Comparison of ENCODE assay signal across 11 cellular contexts in the genomic region with DNA sequence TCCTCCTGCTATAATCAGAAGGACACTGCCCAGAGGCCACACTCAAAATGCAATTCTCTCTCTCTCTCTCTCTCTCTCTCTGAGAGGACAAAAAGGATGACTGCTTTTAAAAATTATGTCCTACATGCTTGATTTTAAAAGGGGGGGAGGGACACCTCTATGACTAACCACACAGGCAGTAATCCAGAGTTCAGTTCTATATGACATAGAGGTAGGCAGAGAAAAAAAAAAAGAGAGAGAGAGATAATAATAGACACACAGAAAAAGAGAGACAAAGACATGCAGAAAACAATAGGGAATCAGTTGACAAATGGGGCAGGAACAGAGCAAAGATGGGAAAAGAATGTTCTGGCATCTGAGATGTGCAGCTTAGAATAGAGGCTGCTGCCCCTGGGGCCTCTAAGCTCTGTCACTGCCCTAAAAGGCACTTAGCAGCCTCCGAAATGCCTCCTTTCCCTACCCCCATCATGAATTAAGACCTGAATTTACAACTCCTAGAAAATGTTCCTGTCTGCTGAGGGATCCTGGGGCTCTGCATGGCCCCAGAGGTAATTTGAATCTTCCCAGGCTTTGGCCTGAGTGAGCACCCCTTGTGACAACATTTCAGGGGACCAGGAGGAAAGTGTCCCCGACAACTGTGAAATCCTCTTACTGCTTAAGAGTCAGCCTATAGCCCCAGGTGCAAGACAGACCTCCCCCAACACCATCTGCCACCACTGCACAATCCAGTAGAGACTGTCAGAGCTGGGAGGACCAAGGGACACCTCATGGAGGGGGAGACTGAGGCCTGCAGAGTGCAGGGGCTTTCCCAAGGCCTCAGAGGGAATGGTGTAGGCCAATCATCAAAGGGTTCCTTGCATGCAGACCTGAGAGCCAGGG. TPM values are rescaled to one million over a fixed set of nuclear protein-coding genes. Genes with fewer than 3 reads are reported as not detected.
A peak's percentile ranks its signal among the peaks of the same experiment; 100 is the strongest.
DNase-seq lines count a peak whose midpoint lies in the region; ATAC-seq, FAIRE-seq and TF ChIP-seq lines count a peak whose summit lies in the region.
"Had no signal": no experiment of that assay in that cellular context is flagged by ENCODE, and none has a peak within 500 bp of the region (broad histone marks: within the 10 kb centered on the region; RNA-seq: fewer than 3 reads in every experiment).

No MANE protein-coding gene starts in this region.

- H3K9me2 ChIP-seq in MM.1S (replicated peaks; ENCODE audit: insufficient read depth, low read length): no peaks in the 10 kb centered on the region

- no peaks in the 10 kb centered on the region for H4K20me1 ChIP-seq in GM12878 (ENCODE audit: control insufficient read depth, insufficient read depth)
- no peaks in the 10 kb centered on the region for H4K20me1 ChIP-seq in MM.1S (ENCODE audit: insufficient read depth, low read length)

- H3K27me3 ChIP-seq in GM12878 (replicated peaks in 1 of 2; ENCODE audit: control insufficient read depth in 2 of 2, insufficient read depth in 2 of 2, low read length in 1 of 2) (no peaks in the 10 kb centered on the region), MM.1S (replicated peaks; ENCODE audit: insufficient read depth, low read length) (no peaks in the 10 kb centered on the region)

- H3K27ac ChIP-seq in GM12878 (ENCODE audit: control insufficient read depth, insufficient read depth) (no peak overlapping the region), MM.1S (ENCODE audit: low read length) (no peak overlapping the region; the same call in 1 of the 2 replicates)
- H3K27ac ChIP-seq: epithelial cell of prostate had no signal

- POLR2A ChIA-PET in GM12878 (lab: Charles Lee): interaction anchor here (0.7 to 2.3 kb wide), 4 partner anchors 17 to 142 kb away, joined by 3 to 21 read pairs (median 3); no protein-coding TSS in a partner anchor

- no peak for TF ChIP-seq POLR2A in GM12878 (IDR thresholded peaks at IDR 0.05; ENCODE audit: low read depth, low read length)

- no peak for TF ChIP-seq EP300 in GM12878 (IDR thresholded peaks at IDR 0.05; ENCODE audit: borderline replicate concordance in 1 of 2, control insufficient read depth in 1 of 2, low read depth in 2 of 2, low read length in 2 of 2)

- SMC1A ChIA-PET in GM12878 (lab: Charles Lee; ENCODE audit: uncharacterized antibody, unreplicated experiment): interaction anchor here (1.0 to 7.1 kb wide), 10 partner anchors 13 to 145 kb away, joined by 3 to 178 read pairs (median 11); no protein-coding TSS in a partner anchor

- no peaks in the 10 kb centered on the region for H3K36me3 Mint-ChIP-seq in activated CD4-positive, alpha-beta T cell treated with anti-CD3 and anti-CD28 coated beads, Interleukin-2, amount 10 ng/mL, durations not matched to agents 24 days and 14 days (ENCODE audit: low read depth)
- H3K36me3 Mint-ChIP-seq in effector memory CD8-positive, alpha-beta T cell (ENCODE audit: insufficient read depth): no peaks in the 10 kb centered on the region

- no peak for DNase-seq in activated CD4-positive, alpha-beta T cell treated with anti-CD3 and anti-CD28 coated beads, Interleukin-2, amount 10 ng/mL, durations not matched to agents 24 days and 14 days
- DNase-seq in activated CD4-positive, alpha-beta T cell treated with anti-CD3 and anti-CD28 coated beads, Interleukin-2, amount 50 U/mL, for 4 hours: no peak
- DNase-seq in GM12878 (ENCODE audit: low read depth, low spot score): no peak
- peak; percentile 50 for DNase-seq in kidney tubule cell (ENCODE audit: low spot score)
- DNase-seq in superior temporal gyrus (ENCODE audit: extremely low spot score): peak; percentile 71
- no peak for DNase-seq in NCI-H526 (lab: John Stamatoyannopoulos, UW)
- no peak for DNase-seq in MM.1S
- DNase-seq in effector memory CD8-positive, alpha-beta T cell: no peak
- DNase-seq: activated T-cell treated with anti-CD3 and anti-CD28 coated beads, Interleukin-2, amount 50 U/mL, for 4 hours; NCI-H2029 treated with DMSO at 0.1 percent for 48 hours had no signal

- H3K9me3 Mint-ChIP-seq in activated CD4-positive, alpha-beta T cell treated with anti-CD3 and anti-CD28 coated beads, Interleukin-2, amount 10 ng/mL, durations not matched to agents 24 days and 14 days: no peaks in the 10 kb centered on the region
- H3K9me3 Mint-ChIP-seq in effector memory CD8-positive, alpha-beta T cell: no peaks in the 10 kb centered on the region
- H3K9me3 Mint-ChIP-seq: activated T-cell treated with anti-CD3 and anti-CD28 coated beads, Interleukin-2, amount 50 U/mL, for 4 hours had no signal

- RAD21 ChIA-PET in GM12878 (lab: Charles Lee; ENCODE audit: unreplicated experiment): interaction anchor here (0.6 to 10.1 kb wide), 7 partner anchors 14 to 149 kb away, joined by 3 to 181 read pairs (median 6); no protein-coding TSS in a partner anchor

- H3K79me2 ChIP-seq in GM12878 (ENCODE audit: control insufficient read depth, insufficient read depth, low read length) (no peaks in the 10 kb centered on the region), MM.1S (ENCODE audit: low read length) (no peaks in the 10 kb centered on the region)

- no TSS peak for BruUV-seq in GM12878 (replicated peaks; lab: Mats Ljungman, UMichigan)

- H3K4me1 ChIP-seq in GM12878 (ENCODE audit: control insufficient read depth, insufficient read depth, low read length) (peaks cover 26% of the 10 kb centered on the region), MM.1S (ENCODE audit: low read length) (peaks cover 7% of the 10 kb centered on the region)

- H3K36me3 ChIP-seq in GM12878 (ENCODE audit: control insufficient read depth in 2 of 2, insufficient read depth in 2 of 2, low read length in 1 of 2): no peaks in the 10 kb centered on the region
- no peaks in the 10 kb centered on the region for H3K36me3 ChIP-seq in MM.1S (replicated peaks; ENCODE audit: insufficient read depth, low read length)

- no peak overlapping the region for H3K9ac ChIP-seq in GM12878 (ENCODE audit: control insufficient read depth, insufficient read depth, low read length)
- H3K9ac ChIP-seq in MM.1S (ENCODE audit: low read length): no peak overlapping the region

- in situ Hi-C loops in GM12878 (cut with MboI): loop anchor here (5.0 kb wide), 2 partner anchors 73 to 138 kb away; no protein-coding TSS in a partner anchor

- H3K4me1 Mint-ChIP-seq in activated CD4-positive, alpha-beta T cell treated with anti-CD3 and anti-CD28 coated beads, Interleukin-2, amount 10 ng/mL, durations not matched to agents 24 days and 14 days: peaks cover 17% of the 10 kb centered on the region
- peaks cover 2 to 4% of the 10 kb centered on the region in 2 donors for H3K4me1 Mint-ChIP-seq in effector memory CD8-positive, alpha-beta T cell (ENCODE audit: low read depth in 2 of 2)

- H3K4me3 ChIP-seq in GM12878: no peak overlapping the region
- no peak overlapping the region for H3K4me3 ChIP-seq in MM.1S (ENCODE audit: low read length)

- H3K4me2 ChIP-seq in GM12878 (ENCODE audit: control insufficient read depth, insufficient read depth) (no peak overlapping the region), MM.1S (ENCODE audit: low read depth, low read length) (no peak overlapping the region)

- no peaks in the 10 kb centered on the region; the same call in 1 of the 2 replicates for H3F3A ChIP-seq in MM.1S (ENCODE audit: insufficient read depth, low read length)

- TF ChIP-seq CTCF in GM12878 (IDR thresholded peaks at IDR 0.05 in 2 of 3, conservative IDR thresholded peaks at IDR 0.05 in 1 of 3; ENCODE audit: control insufficient read depth in 2 of 3, extremely low read depth in 1 of 3, insufficient read depth in 1 of 3, low read depth in 3 of 3, low read length in 3 of 3) (no peak), MM.1S (IDR thresholded peaks at IDR 0.05; ENCODE audit: low read length) (no peak)

- 96% methylated on average over 2 of the region's 2 CpGs for WGBS in GM12878 (ENCODE audit: insufficient coverage, insufficient replicate concordance, low lambda C conversion rate, missing lambda C conversion rate)

- CTCF ChIA-PET in GM12878 (lab: Yijun Ruan, JAX): interaction anchor here (0.8 to 9.0 kb wide), 8 partner anchors 10 to 146 kb away, joined by 3 to 278 read pairs (median 4); no protein-coding TSS in a partner anchor

- no peak for ATAC-seq in GM12878
- ATAC-seq in effector memory CD8-positive, alpha-beta T cell (replicated peaks): no peak
- ATAC-seq: activated T-cell treated with anti-CD3 and anti-CD28 coated beads, Interleukin-2, amount 50 U/mL, for 4 hours had no signal

- intact Hi-C loops in activated CD4-positive, alpha-beta T cell treated with anti-CD3 and anti-CD28 coated beads, Interleukin-2, amount 10 ng/mL, durations not matched to agents 24 days and 14 days (cut with micrococcal nuclease): loop anchor here (10.0 kb wide), 1 partner anchor 71 kb away; no protein-coding TSS in a partner anchor
- intact Hi-C loops in GM12878 (cut with micrococcal nuclease; ENCODE audit: unreplicated experiment): loop anchor here (10.0 kb wide), 1 partner anchor 221 kb away; the partner anchor contains the start of gene KDM3A

- H2AFZ ChIP-seq in GM12878 (ENCODE audit: control insufficient read depth, low read depth, low read length) (no peak overlapping the region), MM.1S (ENCODE audit: low read length) (no peak overlapping the region)

- H3K9me3 ChIP-seq in GM12878 (replicated peaks; ENCODE audit: control insufficient read depth, insufficient read depth, low read length): no peaks in the 10 kb centered on the region
- no peaks in the 10 kb centered on the region for H3K9me3 ChIP-seq in MM.1S (replicated peaks; ENCODE audit: insufficient read depth, low read length)

- H3K27me3 Mint-ChIP-seq in activated CD4-positive, alpha-beta T cell treated with anti-CD3 and anti-CD28 coated beads, Interleukin-2, amount 10 ng/mL, durations not matched to agents 24 days and 14 days: no peaks in the 10 kb centered on the region
- no peaks in the 10 kb centered on the region for H3K27me3 Mint-ChIP-seq in effector memory CD8-positive, alpha-beta T cell

- peak overlapping the region; percentile 13 for H3K27ac Mint-ChIP-seq in activated CD4-positive, alpha-beta T cell treated with anti-CD3 and anti-CD28 coated beads, Interleukin-2, amount 10 ng/mL, durations not matched to agents 24 days and 14 days
- peak overlapping the region in 1 of 2 donors; percentile 44 for H3K27ac Mint-ChIP-seq in effector memory CD8-positive, alpha-beta T cell

- H3K4me3 Mint-ChIP-seq in activated CD4-positive, alpha-beta T cell treated with anti-CD3 and anti-CD28 coated beads, Interleukin-2, amount 10 ng/mL, durations not matched to agents 24 days and 14 days: no peak overlapping the region
- H3K4me3 Mint-ChIP-seq in effector memory CD8-positive, alpha-beta T cell: no peak overlapping the region
- H3K4me3 Mint-ChIP-seq: activated T-cell treated with anti-CD3 and anti-CD28 coated beads, Interleukin-2, amount 50 U/mL, for 4 hours had no signal

- no peak for TF ChIP-seq RAD21 in GM12878 (IDR thresholded peaks at IDR 0.05; ENCODE audit: insufficient read depth, low read depth, low read length)

- no peak for FAIRE-seq in GM12878 (lab: Jason Lieb, UNC)

RNA-seq across cellular contexts. Expression of gene MRPL35, which starts 24.7 kb away (rescaled TPM):
- total RNA-seq in activated CD4-positive, alpha-beta T cell treated with anti-CD3 and anti-CD28 coated beads, Interleukin-2, amount 10 ng/mL, durations not matched to agents 24 days and 14 days: 65.0 and 72.7 TPM in 2 replicates
- total RNA-seq in GM12878 (2013; cell fraction: nucleolus; rRNA removed): 20.4 and 20.5 TPM in 2 replicates
- total RNA-seq in GM12878 (2014; rRNA removed) (58.1 and 72.0 TPM in 2 replicates), GM12878 (2014; rRNA removed; fragmentation: Illumina TruSeq; extraction: Trizol) (109 and 115 TPM in 2 replicates), GM12878 (2021) (64.5 and 67.7 TPM in 2 replicates)
- polyA plus RNA-seq in GM12878 (2011; ENCODE audit: low read depth): 27.1 TPM
- polyA plus RNA-seq in GM12878 (2011; rRNA removed) (135 and 153 TPM in 2 replicates), GM12878 (2014; fragmentation: Illumina TruSeq; extraction: Trizol) (156 and 189 TPM in 2 replicates), GM12878 (2014; fragmentation: Nextera tagmentation; extraction: Ambion mirVana) (100 to 1,000 TPM; 156 to 162 TPM), GM12878 (2014; rRNA removed) (82.6 and 109 TPM in 2 replicates), GM12878 (2016; fragmentation: Nextera tagmentation; extraction: Ambion mirVana) (100 to 1,000 TPM; 170 to 180 TPM)
- polyA plus RNA-seq in GM12878 (2011; cell fraction: cytosol; rRNA removed): 96.7 and 182 TPM in 2 replicates
- 68.0 and 72.7 TPM in 2 replicates for polyA plus RNA-seq in GM12878 (2011; cell fraction: nucleus; rRNA removed)
- 36.4 and 44.6 TPM in 2 replicates for polyA plus RNA-seq in GM12878 (2012)
- 46.5 and 55.7 TPM in 2 replicates for polyA minus RNA-seq in GM12878 (2011; rRNA and poly(A)+ RNA removed)
- polyA minus RNA-seq in GM12878 (2011; cell fraction: cytosol; rRNA and poly(A)+ RNA removed): 17.9 and 20.1 TPM in 2 replicates
- polyA minus RNA-seq in GM12878 (2011; cell fraction: nucleus; rRNA and poly(A)+ RNA removed): 15.4 and 16.3 TPM in 2 replicates

RNA-seq across cellular contexts. Expression of gene IMMT, which starts 28.7 kb away (rescaled TPM):
- total RNA-seq in activated CD4-positive, alpha-beta T cell treated with anti-CD3 and anti-CD28 coated beads, Interleukin-2, amount 10 ng/mL, durations not matched to agents 24 days and 14 days: 181 and 188 TPM in 2 replicates
- total RNA-seq in GM12878 (2013; cell fraction: nucleolus; rRNA removed): 84.9 and 88.1 TPM in 2 replicates
- 78.4 and 79.9 TPM in 2 replicates for total RNA-seq in GM12878 (2014; rRNA removed)
- 81.4 and 88.8 TPM in 2 replicates for total RNA-seq in GM12878 (2014; rRNA removed; fragmentation: Illumina TruSeq; extraction: Trizol)
- 104 and 108 TPM in 2 replicates for total RNA-seq in GM12878 (2021)
- 51.0 TPM for polyA plus RNA-seq in GM12878 (2011; ENCODE audit: low read depth)
- 89.6 and 105 TPM in 2 replicates for polyA plus RNA-seq in GM12878 (2011; rRNA removed)
- 71.9 and 76.2 TPM in 2 replicates for polyA plus RNA-seq in GM12878 (2011; cell fraction: cytosol; rRNA removed)
- polyA plus RNA-seq in GM12878 (2011; cell fraction: nucleus; rRNA removed): 40.1 and 59.2 TPM in 2 replicates
- 60.9 and 70.4 TPM in 2 replicates for polyA plus RNA-seq in GM12878 (2012)
- polyA plus RNA-seq in GM12878 (2014; fragmentation: Illumina TruSeq; extraction: Trizol): 120 and 136 TPM in 2 replicates
- 100 to 1,000 TPM in 1 of 2 experiments, 10 to 100 TPM in 1; 88.9 to 115 TPM for polyA plus RNA-seq in GM12878 (2014; fragmentation: Nextera tagmentation; extraction: Ambion mirVana)
- polyA plus RNA-seq in GM12878 (2014; rRNA removed): 73.5 and 86.5 TPM in 2 replicates
- polyA plus RNA-seq in GM12878 (2016; fragmentation: Nextera tagmentation; extraction: Ambion mirVana): 100 to 1,000 TPM; 137 to 149 TPM
- 67.1 and 77.4 TPM in 2 replicates for polyA minus RNA-seq in GM12878 (2011; rRNA and poly(A)+ RNA removed)
- polyA minus RNA-seq in GM12878 (2011; cell fraction: cytosol; rRNA and poly(A)+ RNA removed): 35.5 and 39.3 TPM in 2 replicates
- 23.0 and 32.3 TPM in 2 replicates for polyA minus RNA-seq in GM12878 (2011; cell fraction: nucleus; rRNA and poly(A)+ RNA removed)

Comparison
In these comparisons a context has a peak if more than half of its experiments do, and no peak if none do; other contexts are left out.
1. DNase-seq: peak in kidney tubule cell (single experiment) and superior temporal gyrus (single experiment); none in activated CD4-positive, alpha-beta T cell treated with anti-CD3 and anti-CD28 coated beads, Interleukin-2, amount 10 ng/mL, durations not matched to agents 24 days and 14 days (single experiment), activated CD4-positive, alpha-beta T cell treated with anti-CD3 and anti-CD28 coated beads, Interleukin-2, amount 50 U/mL, for 4 hours (0 of 2), GM12878 (single experiment), NCI-H526 (0 of 2), MM.1S (single experiment) and effector memory CD8-positive, alpha-beta T cell (0 of 3).